ENCODE assay signal across 1 cellular context in the genomic region with DNA sequence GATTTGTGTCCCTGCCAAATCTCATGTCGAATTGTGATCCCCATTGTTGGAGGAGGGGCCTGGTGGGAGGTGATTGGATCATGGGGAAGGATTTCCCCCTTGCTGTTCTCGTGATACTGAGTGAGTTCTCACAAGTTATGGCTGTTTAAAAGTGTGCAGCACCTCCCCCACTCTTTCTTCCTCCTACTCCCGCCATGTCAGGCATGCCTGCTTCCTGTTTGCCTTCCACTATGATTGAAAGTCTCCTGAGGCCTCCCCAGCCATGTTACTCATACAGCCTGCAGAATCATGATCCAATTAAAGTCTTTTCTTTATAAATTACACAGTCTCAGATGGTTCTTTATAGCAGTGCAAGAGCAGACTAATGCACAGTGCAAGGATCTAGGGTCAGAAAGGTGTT.
TF ChIP-seq lines count a peak whose summit lies in the region.

No MANE protein-coding gene starts in this region.

TF ChIP-seq in GM23338, 12 proteins besides CTCF, POLR2A, EP300 and RAD21 (continued from another document):
- TF ChIP-seq, protein P1, sequence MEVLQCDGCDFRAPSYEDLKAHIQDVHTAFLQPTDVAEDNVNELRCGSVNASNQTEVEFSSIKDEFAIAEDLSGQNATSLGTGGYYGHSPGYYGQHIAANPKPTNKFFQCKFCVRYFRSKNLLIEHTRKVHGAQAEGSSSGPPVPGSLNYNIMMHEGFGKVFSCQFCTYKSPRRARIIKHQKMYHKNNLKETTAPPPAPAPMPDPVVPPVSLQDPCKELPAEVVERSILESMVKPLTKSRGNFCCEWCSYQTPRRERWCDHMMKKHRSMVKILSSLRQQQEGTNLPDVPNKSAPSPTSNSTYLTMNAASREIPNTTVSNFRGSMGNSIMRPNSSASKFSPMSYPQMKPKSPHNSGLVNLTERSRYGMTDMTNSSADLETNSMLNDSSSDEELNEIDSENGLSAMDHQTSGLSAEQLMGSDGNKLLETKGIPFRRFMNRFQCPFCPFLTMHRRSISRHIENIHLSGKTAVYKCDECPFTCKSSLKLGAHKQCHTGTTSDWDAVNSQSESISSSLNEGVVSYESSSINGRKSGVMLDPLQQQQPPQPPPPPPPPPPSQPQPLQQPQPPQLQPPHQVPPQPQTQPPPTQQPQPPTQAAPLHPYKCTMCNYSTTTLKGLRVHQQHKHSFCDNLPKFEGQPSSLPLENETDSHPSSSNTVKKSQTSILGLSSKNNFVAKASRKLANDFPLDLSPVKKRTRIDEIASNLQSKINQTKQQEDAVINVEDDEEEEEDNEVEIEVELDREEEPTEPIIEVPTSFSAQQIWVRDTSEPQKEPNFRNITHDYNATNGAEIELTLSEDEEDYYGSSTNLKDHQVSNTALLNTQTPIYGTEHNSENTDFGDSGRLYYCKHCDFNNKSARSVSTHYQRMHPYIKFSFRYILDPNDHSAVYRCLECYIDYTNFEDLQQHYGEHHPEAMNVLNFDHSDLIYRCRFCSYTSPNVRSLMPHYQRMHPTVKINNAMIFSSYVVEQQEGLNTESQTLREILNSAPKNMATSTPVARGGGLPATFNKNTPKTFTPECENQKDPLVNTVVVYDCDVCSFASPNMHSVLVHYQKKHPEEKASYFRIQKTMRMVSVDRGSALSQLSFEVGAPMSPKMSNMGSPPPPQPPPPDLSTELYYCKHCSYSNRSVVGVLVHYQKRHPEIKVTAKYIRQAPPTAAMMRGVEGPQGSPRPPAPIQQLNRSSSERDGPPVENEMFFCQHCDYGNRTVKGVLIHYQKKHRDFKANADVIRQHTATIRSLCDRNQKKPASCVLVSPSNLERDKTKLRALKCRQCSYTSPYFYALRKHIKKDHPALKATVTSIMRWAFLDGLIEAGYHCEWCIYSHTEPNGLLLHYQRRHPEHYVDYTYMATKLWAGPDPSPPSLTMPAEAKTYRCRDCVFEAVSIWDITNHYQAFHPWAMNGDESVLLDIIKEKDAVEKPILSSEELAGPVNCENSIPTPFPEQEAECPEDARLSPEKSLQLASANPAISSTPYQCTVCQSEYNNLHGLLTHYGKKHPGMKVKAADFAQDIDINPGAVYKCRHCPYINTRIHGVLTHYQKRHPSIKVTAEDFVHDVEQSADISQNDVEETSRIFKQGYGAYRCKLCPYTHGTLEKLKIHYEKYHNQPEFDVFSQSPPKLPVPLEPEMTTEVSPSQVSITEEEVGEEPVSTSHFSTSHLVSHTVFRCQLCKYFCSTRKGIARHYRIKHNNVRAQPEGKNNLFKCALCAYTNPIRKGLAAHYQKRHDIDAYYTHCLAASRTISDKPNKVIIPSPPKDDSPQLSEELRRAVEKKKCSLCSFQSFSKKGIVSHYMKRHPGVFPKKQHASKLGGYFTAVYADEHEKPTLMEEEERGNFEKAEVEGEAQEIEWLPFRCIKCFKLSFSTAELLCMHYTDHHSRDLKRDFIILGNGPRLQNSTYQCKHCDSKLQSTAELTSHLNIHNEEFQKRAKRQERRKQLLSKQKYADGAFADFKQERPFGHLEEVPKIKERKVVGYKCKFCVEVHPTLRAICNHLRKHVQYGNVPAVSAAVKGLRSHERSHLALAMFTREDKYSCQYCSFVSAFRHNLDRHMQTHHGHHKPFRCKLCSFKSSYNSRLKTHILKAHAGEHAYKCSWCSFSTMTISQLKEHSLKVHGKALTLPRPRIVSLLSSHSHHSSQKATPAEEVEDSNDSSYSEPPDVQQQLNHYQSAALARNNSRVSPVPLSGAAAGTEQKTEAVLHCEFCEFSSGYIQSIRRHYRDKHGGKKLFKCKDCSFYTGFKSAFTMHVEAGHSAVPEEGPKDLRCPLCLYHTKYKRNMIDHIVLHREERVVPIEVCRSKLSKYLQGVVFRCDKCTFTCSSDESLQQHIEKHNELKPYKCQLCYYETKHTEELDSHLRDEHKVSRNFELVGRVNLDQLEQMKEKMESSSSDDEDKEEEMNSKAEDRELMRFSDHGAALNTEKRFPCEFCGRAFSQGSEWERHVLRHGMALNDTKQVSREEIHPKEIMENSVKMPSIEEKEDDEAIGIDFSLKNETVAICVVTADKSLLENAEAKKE (CRISPR knock-in tag; IDR thresholded peaks at IDR 0.05): no peak
- TF ChIP-seq ZNF331 (CRISPR knock-in tag; IDR thresholded peaks at IDR 0.05; ENCODE audit: low read depth) (no peak), STAT1 (IDR thresholded peaks at IDR 0.05; ENCODE audit: unreplicated experiment) (no peak), EZH2phosphoT487 (IDR thresholded peaks at IDR 0.05; ENCODE audit: unreplicated experiment) (no peak), ZNF114 (CRISPR knock-in tag; IDR thresholded peaks at IDR 0.05) (no peak), EZH2 (IDR thresholded peaks at IDR 0.05; ENCODE audit: low read depth, unreplicated experiment) (no peak)
- TF ChIP-seq, protein P2, sequence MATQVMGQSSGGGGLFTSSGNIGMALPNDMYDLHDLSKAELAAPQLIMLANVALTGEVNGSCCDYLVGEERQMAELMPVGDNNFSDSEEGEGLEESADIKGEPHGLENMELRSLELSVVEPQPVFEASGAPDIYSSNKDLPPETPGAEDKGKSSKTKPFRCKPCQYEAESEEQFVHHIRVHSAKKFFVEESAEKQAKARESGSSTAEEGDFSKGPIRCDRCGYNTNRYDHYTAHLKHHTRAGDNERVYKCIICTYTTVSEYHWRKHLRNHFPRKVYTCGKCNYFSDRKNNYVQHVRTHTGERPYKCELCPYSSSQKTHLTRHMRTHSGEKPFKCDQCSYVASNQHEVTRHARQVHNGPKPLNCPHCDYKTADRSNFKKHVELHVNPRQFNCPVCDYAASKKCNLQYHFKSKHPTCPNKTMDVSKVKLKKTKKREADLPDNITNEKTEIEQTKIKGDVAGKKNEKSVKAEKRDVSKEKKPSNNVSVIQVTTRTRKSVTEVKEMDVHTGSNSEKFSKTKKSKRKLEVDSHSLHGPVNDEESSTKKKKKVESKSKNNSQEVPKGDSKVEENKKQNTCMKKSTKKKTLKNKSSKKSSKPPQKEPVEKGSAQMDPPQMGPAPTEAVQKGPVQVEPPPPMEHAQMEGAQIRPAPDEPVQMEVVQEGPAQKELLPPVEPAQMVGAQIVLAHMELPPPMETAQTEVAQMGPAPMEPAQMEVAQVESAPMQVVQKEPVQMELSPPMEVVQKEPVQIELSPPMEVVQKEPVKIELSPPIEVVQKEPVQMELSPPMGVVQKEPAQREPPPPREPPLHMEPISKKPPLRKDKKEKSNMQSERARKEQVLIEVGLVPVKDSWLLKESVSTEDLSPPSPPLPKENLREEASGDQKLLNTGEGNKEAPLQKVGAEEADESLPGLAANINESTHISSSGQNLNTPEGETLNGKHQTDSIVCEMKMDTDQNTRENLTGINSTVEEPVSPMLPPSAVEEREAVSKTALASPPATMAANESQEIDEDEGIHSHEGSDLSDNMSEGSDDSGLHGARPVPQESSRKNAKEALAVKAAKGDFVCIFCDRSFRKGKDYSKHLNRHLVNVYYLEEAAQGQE (IDR thresholded peaks at IDR 0.05; ENCODE audit: unreplicated experiment): no peak
